2 cellular contexts compared by ENCODE assay signal in the genomic region with DNA sequence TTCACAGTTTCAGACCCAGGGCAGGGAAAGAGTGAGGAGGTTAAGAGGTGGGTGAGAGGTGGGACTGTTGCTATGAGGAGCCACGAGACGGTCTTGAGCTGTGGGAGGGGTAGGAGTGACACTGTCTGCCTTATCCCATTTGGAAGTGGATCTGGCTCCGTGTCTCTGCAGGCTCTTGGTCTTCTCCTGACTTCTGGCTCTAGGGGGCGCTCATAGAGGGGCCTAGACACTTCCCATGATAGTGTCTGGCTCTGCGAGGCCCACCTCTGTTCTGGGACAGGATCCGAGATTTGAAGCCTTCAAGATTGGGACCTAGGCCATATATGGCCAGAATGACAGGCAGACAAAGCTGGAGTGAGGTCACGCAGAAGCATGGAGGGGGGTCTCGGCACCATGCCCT.
TF ChIP-seq lines count a peak whose summit lies in the region.

No MANE protein-coding gene starts in this region.

TF ChIP-seq in SK-N-SH, 30 proteins besides CTCF, POLR2A, EP300 and RAD21 (continued from another document):
- TF ChIP-seq, protein P1, sequence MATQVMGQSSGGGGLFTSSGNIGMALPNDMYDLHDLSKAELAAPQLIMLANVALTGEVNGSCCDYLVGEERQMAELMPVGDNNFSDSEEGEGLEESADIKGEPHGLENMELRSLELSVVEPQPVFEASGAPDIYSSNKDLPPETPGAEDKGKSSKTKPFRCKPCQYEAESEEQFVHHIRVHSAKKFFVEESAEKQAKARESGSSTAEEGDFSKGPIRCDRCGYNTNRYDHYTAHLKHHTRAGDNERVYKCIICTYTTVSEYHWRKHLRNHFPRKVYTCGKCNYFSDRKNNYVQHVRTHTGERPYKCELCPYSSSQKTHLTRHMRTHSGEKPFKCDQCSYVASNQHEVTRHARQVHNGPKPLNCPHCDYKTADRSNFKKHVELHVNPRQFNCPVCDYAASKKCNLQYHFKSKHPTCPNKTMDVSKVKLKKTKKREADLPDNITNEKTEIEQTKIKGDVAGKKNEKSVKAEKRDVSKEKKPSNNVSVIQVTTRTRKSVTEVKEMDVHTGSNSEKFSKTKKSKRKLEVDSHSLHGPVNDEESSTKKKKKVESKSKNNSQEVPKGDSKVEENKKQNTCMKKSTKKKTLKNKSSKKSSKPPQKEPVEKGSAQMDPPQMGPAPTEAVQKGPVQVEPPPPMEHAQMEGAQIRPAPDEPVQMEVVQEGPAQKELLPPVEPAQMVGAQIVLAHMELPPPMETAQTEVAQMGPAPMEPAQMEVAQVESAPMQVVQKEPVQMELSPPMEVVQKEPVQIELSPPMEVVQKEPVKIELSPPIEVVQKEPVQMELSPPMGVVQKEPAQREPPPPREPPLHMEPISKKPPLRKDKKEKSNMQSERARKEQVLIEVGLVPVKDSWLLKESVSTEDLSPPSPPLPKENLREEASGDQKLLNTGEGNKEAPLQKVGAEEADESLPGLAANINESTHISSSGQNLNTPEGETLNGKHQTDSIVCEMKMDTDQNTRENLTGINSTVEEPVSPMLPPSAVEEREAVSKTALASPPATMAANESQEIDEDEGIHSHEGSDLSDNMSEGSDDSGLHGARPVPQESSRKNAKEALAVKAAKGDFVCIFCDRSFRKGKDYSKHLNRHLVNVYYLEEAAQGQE (IDR thresholded peaks at IDR 0.05; ENCODE audit: low read depth, low read length) = no peak
- no peak for TF ChIP-seq SMC3 (IDR thresholded peaks at IDR 0.05; ENCODE audit: low read depth, low read length)
- TF ChIP-seq USF1 (IDR thresholded peaks at IDR 0.05; ENCODE audit: borderline replicate concordance, low read depth) = no peak
- no peak for TF ChIP-seq GABPA (IDR thresholded peaks at IDR 0.05; ENCODE audit: low read depth)
- TF ChIP-seq NRF1 (IDR thresholded peaks at IDR 0.05; ENCODE audit: low read depth, low read length) = no peak
- no peak for TF ChIP-seq CHD2 (IDR thresholded peaks at IDR 0.05; ENCODE audit: low read length, partially characterized antibody)
- TF ChIP-seq, protein P2, sequence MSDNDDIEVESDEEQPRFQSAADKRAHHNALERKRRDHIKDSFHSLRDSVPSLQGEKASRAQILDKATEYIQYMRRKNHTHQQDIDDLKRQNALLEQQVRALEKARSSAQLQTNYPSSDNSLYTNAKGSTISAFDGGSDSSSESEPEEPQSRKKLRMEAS (IDR thresholded peaks at IDR 0.05; ENCODE audit: low read depth) = no peak
- TF ChIP-seq GATA2 (CRISPR knock-in tag; IDR thresholded peaks at IDR 0.05) = no peak
- no peak for TF ChIP-seq SIN3A (IDR thresholded peaks at IDR 0.05; ENCODE audit: borderline replicate concordance, low read depth, low read length)
- no peak for TF ChIP-seq FOXJ3 (CRISPR knock-in tag; IDR thresholded peaks at IDR 0.05)
- TF ChIP-seq JUND (IDR thresholded peaks at IDR 0.05) = no peak
- TF ChIP-seq ELF1 (IDR thresholded peaks at IDR 0.05) = no peak
- TF ChIP-seq RCOR1 (IDR thresholded peaks at IDR 0.05; ENCODE audit: low read length) = no peak

TF ChIP-seq in SK-N-SH treated with all-trans-retinoic acid at 6 μM for 48 hours, 23 proteins besides CTCF, POLR2A, EP300 and RAD21 (continued from another document):
- TF ChIP-seq, protein P3, sequence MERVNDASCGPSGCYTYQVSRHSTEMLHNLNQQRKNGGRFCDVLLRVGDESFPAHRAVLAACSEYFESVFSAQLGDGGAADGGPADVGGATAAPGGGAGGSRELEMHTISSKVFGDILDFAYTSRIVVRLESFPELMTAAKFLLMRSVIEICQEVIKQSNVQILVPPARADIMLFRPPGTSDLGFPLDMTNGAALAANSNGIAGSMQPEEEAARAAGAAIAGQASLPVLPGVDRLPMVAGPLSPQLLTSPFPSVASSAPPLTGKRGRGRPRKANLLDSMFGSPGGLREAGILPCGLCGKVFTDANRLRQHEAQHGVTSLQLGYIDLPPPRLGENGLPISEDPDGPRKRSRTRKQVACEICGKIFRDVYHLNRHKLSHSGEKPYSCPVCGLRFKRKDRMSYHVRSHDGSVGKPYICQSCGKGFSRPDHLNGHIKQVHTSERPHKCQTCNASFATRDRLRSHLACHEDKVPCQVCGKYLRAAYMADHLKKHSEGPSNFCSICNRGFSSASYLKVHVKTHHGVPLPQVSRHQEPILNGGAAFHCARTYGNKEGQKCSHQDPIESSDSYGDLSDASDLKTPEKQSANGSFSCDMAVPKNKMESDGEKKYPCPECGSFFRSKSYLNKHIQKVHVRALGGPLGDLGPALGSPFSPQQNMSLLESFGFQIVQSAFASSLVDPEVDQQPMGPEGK (CRISPR knock-in tag; IDR thresholded peaks at IDR 0.05; ENCODE audit: borderline replicate concordance) = no peak
- TF ChIP-seq ARNTL (CRISPR knock-in tag; IDR thresholded peaks at IDR 0.05; ENCODE audit: borderline replicate concordance, low read depth) = no peak
- no peak for TF ChIP-seq ZNF8 (CRISPR knock-in tag; IDR thresholded peaks at IDR 0.05)
- no peak for TF ChIP-seq ESRRG (CRISPR knock-in tag; IDR thresholded peaks at IDR 0.05)
- TF ChIP-seq ZC3H10 (CRISPR knock-in tag; IDR thresholded peaks at IDR 0.05) = no peak
- no peak for TF ChIP-seq ZNF70 (CRISPR knock-in tag; IDR thresholded peaks at IDR 0.05)
- no peak for TF ChIP-seq ZNF565 (CRISPR knock-in tag; conservative IDR thresholded peaks at IDR 0.05; ENCODE audit: low read depth)
- no peak for TF ChIP-seq OSR1 (CRISPR knock-in tag; IDR thresholded peaks at IDR 0.05)
- TF ChIP-seq CSDC2 (CRISPR knock-in tag; IDR thresholded peaks at IDR 0.05) = no peak
- TF ChIP-seq ZFP3 (CRISPR knock-in tag; IDR thresholded peaks at IDR 0.05) = no peak
- no peak for TF ChIP-seq SNAI2 (CRISPR knock-in tag; IDR thresholded peaks at IDR 0.05)
- TF ChIP-seq TCF4 (CRISPR knock-in tag; IDR thresholded peaks at IDR 0.05; ENCODE audit: borderline replicate concordance) = no peak
- TF ChIP-seq PPARA (CRISPR knock-in tag; IDR thresholded peaks at IDR 0.05; ENCODE audit: borderline replicate concordance) = no peak
- TF ChIP-seq POU6F1 (CRISPR knock-in tag; IDR thresholded peaks at IDR 0.05; ENCODE audit: borderline replicate concordance, low read depth) = no peak
- TF ChIP-seq, protein P4, sequence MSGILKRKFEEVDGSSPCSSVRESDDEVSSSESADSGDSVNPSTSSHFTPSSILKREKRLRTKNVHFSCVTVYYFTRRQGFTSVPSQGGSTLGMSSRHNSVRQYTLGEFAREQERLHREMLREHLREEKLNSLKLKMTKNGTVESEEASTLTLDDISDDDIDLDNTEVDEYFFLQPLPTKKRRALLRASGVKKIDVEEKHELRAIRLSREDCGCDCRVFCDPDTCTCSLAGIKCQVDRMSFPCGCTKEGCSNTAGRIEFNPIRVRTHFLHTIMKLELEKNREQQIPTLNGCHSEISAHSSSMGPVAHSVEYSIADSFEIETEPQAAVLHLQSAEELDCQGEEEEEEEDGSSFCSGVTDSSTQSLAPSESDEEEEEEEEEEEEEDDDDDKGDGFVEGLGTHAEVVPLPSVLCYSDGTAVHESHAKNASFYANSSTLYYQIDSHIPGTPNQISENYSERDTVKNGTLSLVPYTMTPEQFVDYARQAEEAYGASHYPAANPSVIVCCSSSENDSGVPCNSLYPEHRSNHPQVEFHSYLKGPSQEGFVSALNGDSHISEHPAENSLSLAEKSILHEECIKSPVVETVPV (CRISPR knock-in tag; IDR thresholded peaks at IDR 0.05) = no peak
- no peak for TF ChIP-seq RARB (CRISPR knock-in tag; IDR thresholded peaks at IDR 0.05)
- TF ChIP-seq TOX (CRISPR knock-in tag; IDR thresholded peaks at IDR 0.05; ENCODE audit: borderline replicate concordance) = no peak
